Comparison of ENCODE assay signal across 22 cellular contexts in genomic region chr1:8599813-8600212, GRCh38.
A peak's percentile ranks its signal among the peaks of the same experiment; 100 is the strongest.
DNase-seq lines count a peak whose midpoint lies in the region; ATAC-seq and TF ChIP-seq lines count a peak whose summit lies in the region.
"Had no signal": no experiment of that assay in that cellular context is flagged by ENCODE, and none has a peak within 500 bp of the region (broad histone marks: within the 10 kb centered on the region; RNA-seq: fewer than 3 reads in every experiment).

No MANE protein-coding gene starts in this region.

- H3K79me2 ChIP-seq in mesendoderm (ENCODE audit: control insufficient read depth, insufficient read depth, low read length), result peaks cover 28% of the 10 kb centered on the region

- H2BK5ac ChIP-seq in mesendoderm (ENCODE audit: low read length), result no peak overlapping the region

- no peak overlapping the region for H3K4me2 ChIP-seq in mesendoderm (ENCODE audit: low read length)

- peak overlapping the region; percentile 11 for H3K18ac ChIP-seq in mesendoderm (ENCODE audit: low read length)

- no peak overlapping the region for H3K23ac ChIP-seq in mesendoderm (ENCODE audit: low read length)

- peaks cover 6% of the 10 kb centered on the region for H3K36me3 Mint-ChIP-seq in activated naive CD4-positive, alpha-beta T cell treated with anti-CD3 and anti-CD28 coated beads, Interleukin-2, amount 50 U/mL, for 24 hours
- peaks cover 0 to 13% of the 10 kb centered on the region in 2 donors for H3K36me3 Mint-ChIP-seq in activated naive CD4-positive, alpha-beta T cell treated with anti-CD3 and anti-CD28 coated beads, Interleukin-2, amount 50 U/mL, for 72 hours
- H3K36me3 Mint-ChIP-seq in WTC11, result peaks cover 10% of the 10 kb centered on the region
- H3K36me3 Mint-ChIP-seq in stimulated activated naive B cell treated with anti-CD40 and anti-IgM and Interleukin-4, amounts not matched to agents 10 μg/mL and 1 μg/mL and 100 μg/mL, for 72 hours, result peaks cover 20 to 45% of the 10 kb centered on the region in 2 donors
- peaks cover 10% of the 10 kb centered on the region for H3K36me3 Mint-ChIP-seq in activated CD4-positive, alpha-beta T cell treated with anti-CD3 and anti-CD28 coated beads for 36 hours (ENCODE audit: low read depth)

- DNase-seq in activated naive CD4-positive, alpha-beta T cell treated with anti-CD3 and anti-CD28 coated beads, Interleukin-2, amount 50 U/mL, for 72 hours (ENCODE audit: low spot score in 2 of 2), result no peak
- no peak for DNase-seq in WTC11 (ENCODE audit: low spot score)
- no peak for DNase-seq in mesendoderm
- no peak for DNase-seq in stimulated activated naive B cell treated with anti-CD40 and anti-IgM and Interleukin-4, amounts not matched to agents 10 μg/mL and 1 μg/mL and 100 μg/mL, for 72 hours
- no peak for DNase-seq in activated CD4-positive, alpha-beta T cell treated with anti-CD3 and anti-CD28 coated beads for 36 hours
- DNase-seq in lower leg skin (ENCODE audit: low spot score in 2 of 2), result no peak
- DNase-seq: activated CD8-positive, alpha-beta memory T cell treated with anti-CD3 and anti-CD28 coated beads, Interleukin-2, amount 50 U/mL, for 48 hours; activated gamma-delta T cell treated with Interleukin-2 at 50 U/mL for 16 hours; BE2C; foreskin fibroblast; hippocampal formation; islet precursor cell; NCI-H1105; OCI-M1; SHP77 treated with DMSO at 0.1 percent for 48 hours had no signal

- no peak overlapping the region for H4K5ac ChIP-seq in mesendoderm (ENCODE audit: low read length)

- no peak overlapping the region for H3K56ac ChIP-seq in mesendoderm (ENCODE audit: low read length)

- H3K9me3 Mint-ChIP-seq in activated naive CD4-positive, alpha-beta T cell treated with anti-CD3 and anti-CD28 coated beads, Interleukin-2, amount 50 U/mL, for 24 hours, result no peaks in the 10 kb centered on the region
- H3K9me3 Mint-ChIP-seq in activated naive CD4-positive, alpha-beta T cell treated with anti-CD3 and anti-CD28 coated beads, Interleukin-2, amount 50 U/mL, for 72 hours, result peaks cover 0 to 5% of the 10 kb centered on the region in 2 donors
- H3K9me3 Mint-ChIP-seq in WTC11, result peaks cover 5% of the 10 kb centered on the region
- H3K9me3 Mint-ChIP-seq in stimulated activated naive B cell treated with anti-CD40 and anti-IgM and Interleukin-4, amounts not matched to agents 10 μg/mL and 1 μg/mL and 100 μg/mL, for 72 hours, result no peaks in the 10 kb centered on the region
- H3K9me3 Mint-ChIP-seq in activated CD4-positive, alpha-beta T cell treated with anti-CD3 and anti-CD28 coated beads for 36 hours (ENCODE audit: low read depth), result peaks cover 2% of the 10 kb centered on the region
- H3K9me3 Mint-ChIP-seq: dendritic cell treated with granulocyte-macrophage colony-stimulating factor and Interleukin-4, amounts not matched to agents 40 ng/mL and 50 ng/mL, for 4 days; memory B cell had no signal

- POLR2A ChIA-PET in WTC11 (lab: Charles Lee), result no interaction called here
- POLR2A ChIA-PET in activated CD4-positive, alpha-beta T cell treated with anti-CD3 and anti-CD28 coated beads for 36 hours (lab: Charles Lee), result no interaction called here

- no peak overlapping the region for H3K27ac ChIP-seq in mesendoderm (ENCODE audit: low read depth, low read length)
- H3K27ac ChIP-seq: epithelial cell of prostate, suprapubic skin had no signal

- no peak for ATAC-seq in activated naive CD4-positive, alpha-beta T cell treated with anti-CD3 and anti-CD28 coated beads, Interleukin-2, amount 50 U/mL, for 72 hours
- ATAC-seq in WTC11 (no peak), GM21367 (IDR thresholded peaks at IDR 0.05; ENCODE audit: unreplicated experiment) (no peak)
- no peak for ATAC-seq in stimulated activated naive B cell treated with anti-CD40 and anti-IgM and Interleukin-4, amounts not matched to agents 10 μg/mL and 1 μg/mL and 100 μg/mL, for 72 hours (replicated peaks)
- ATAC-seq in activated CD4-positive, alpha-beta T cell treated with anti-CD3 and anti-CD28 coated beads for 36 hours, result no peak
- ATAC-seq: HCT116 had no signal

- H3K4ac ChIP-seq in mesendoderm (ENCODE audit: low read depth, low read length), result no peak overlapping the region

- intact Hi-C loops in activated CD4-positive, alpha-beta T cell treated with anti-CD3 and anti-CD28 coated beads for 36 hours (cut with DNase I, micrococcal nuclease), result loop anchor here (5.0 kb wide), 3 partner anchors 38 to 102 kb away; no protein-coding TSS in a partner anchor
- intact Hi-C loops in lower leg skin (cut with DNase I; ENCODE audit: low total_unique reads), result no loop called here

- peaks cover 2% of the 10 kb centered on the region for H3K4me1 ChIP-seq in mesendoderm (ENCODE audit: control insufficient read depth, low read depth, low read length)
- H3K4me1 ChIP-seq: suprapubic skin had no signal

- no CpG with 5 or more reads among the region's 6 CpGs for WGBS in mesendoderm (ENCODE audit: extremely low coverage, insufficient coverage, low lambda C conversion rate)
- WGBS in lower leg skin, 2 donors, result 90 to 91% methylated on average over 6 of the region's 6 CpGs

- H3K4me3 ChIP-seq in mesendoderm (ENCODE audit: low read length), result no peak overlapping the region
- H3K4me3 ChIP-seq in lower leg skin (ENCODE audit: low read depth, poor library complexity, severe bottlenecking), result no peak overlapping the region
- H3K4me3 ChIP-seq: suprapubic skin had no signal

- peak overlapping the region; percentile 90 for H3K27ac Mint-ChIP-seq in activated naive CD4-positive, alpha-beta T cell treated with anti-CD3 and anti-CD28 coated beads, Interleukin-2, amount 50 U/mL, for 24 hours
- no peak overlapping the region for H3K27ac Mint-ChIP-seq in activated naive CD4-positive, alpha-beta T cell treated with anti-CD3 and anti-CD28 coated beads, Interleukin-2, amount 50 U/mL, for 72 hours
- H3K27ac Mint-ChIP-seq in WTC11, result peak overlapping the region; percentile 21
- peak overlapping the region; percentile 11 for H3K27ac Mint-ChIP-seq in stimulated activated naive B cell treated with anti-CD40 and anti-IgM and Interleukin-4, amounts not matched to agents 10 μg/mL and 1 μg/mL and 100 μg/mL, for 72 hours
- no peak overlapping the region for H3K27ac Mint-ChIP-seq in activated CD4-positive, alpha-beta T cell treated with anti-CD3 and anti-CD28 coated beads for 36 hours
- H3K27ac Mint-ChIP-seq: dendritic cell treated with granulocyte-macrophage colony-stimulating factor and Interleukin-4, amounts not matched to agents 40 ng/mL and 50 ng/mL, for 4 days; memory B cell had no signal

- CTCF ChIA-PET in WTC11 (lab: Charles Lee), result interaction anchor here (0.7 to 0.9 kb wide), 2 partner anchors 16 to 127 kb away, joined by 3 read pairs; no protein-coding TSS in a partner anchor
- CTCF ChIA-PET in activated CD4-positive, alpha-beta T cell treated with anti-CD3 and anti-CD28 coated beads for 36 hours (lab: Charles Lee), result interaction anchor here (1.7 kb wide), 1 partner anchor 12 kb away, joined by 4 read pairs; no protein-coding TSS in a partner anchor

- H4K8ac ChIP-seq in mesendoderm (ENCODE audit: low read depth, low read length), result no peak overlapping the region

- no peaks in the 10 kb centered on the region for H3K27me3 Mint-ChIP-seq in activated naive CD4-positive, alpha-beta T cell treated with anti-CD3 and anti-CD28 coated beads, Interleukin-2, amount 50 U/mL, for 24 hours
- H3K27me3 Mint-ChIP-seq in WTC11 (ENCODE audit: low read depth), result no peaks in the 10 kb centered on the region
- no peaks in the 10 kb centered on the region for H3K27me3 Mint-ChIP-seq in stimulated activated naive B cell treated with anti-CD40 and anti-IgM and Interleukin-4, amounts not matched to agents 10 μg/mL and 1 μg/mL and 100 μg/mL, for 72 hours
- H3K27me3 Mint-ChIP-seq in activated CD4-positive, alpha-beta T cell treated with anti-CD3 and anti-CD28 coated beads for 36 hours, result no peaks in the 10 kb centered on the region
- H3K27me3 Mint-ChIP-seq: dendritic cell treated with granulocyte-macrophage colony-stimulating factor and Interleukin-4, amounts not matched to agents 40 ng/mL and 50 ng/mL, for 4 days; memory B cell had no signal

- H3K36me3 ChIP-seq in mesendoderm (ENCODE audit: control insufficient read depth, insufficient read depth, low read length), result no peaks in the 10 kb centered on the region
- H3K36me3 ChIP-seq: BE2C, suprapubic skin had no signal

- no peak overlapping the region for H2AK5ac ChIP-seq in mesendoderm (ENCODE audit: low read length)

- H3K27me3 ChIP-seq in mesendoderm (ENCODE audit: insufficient read depth, low read length, poor library complexity), result no peaks in the 10 kb centered on the region
- H3K27me3 ChIP-seq: BE2C, suprapubic skin had no signal

- no peak overlapping the region for H3K9ac ChIP-seq in mesendoderm (ENCODE audit: low read length)

- H2BK15ac ChIP-seq in mesendoderm (replicated peaks; ENCODE audit: low read depth), result no peak overlapping the region

- peaks cover 55% of the 10 kb centered on the region for H3K4me1 Mint-ChIP-seq in activated naive CD4-positive, alpha-beta T cell treated with anti-CD3 and anti-CD28 coated beads, Interleukin-2, amount 50 U/mL, for 24 hours
- H3K4me1 Mint-ChIP-seq in WTC11, result peaks cover 57% of the 10 kb centered on the region
- peaks cover 34 to 71% of the 10 kb centered on the region in 2 donors for H3K4me1 Mint-ChIP-seq in stimulated activated naive B cell treated with anti-CD40 and anti-IgM and Interleukin-4, amounts not matched to agents 10 μg/mL and 1 μg/mL and 100 μg/mL, for 72 hours
- peaks cover 57% of the 10 kb centered on the region for H3K4me1 Mint-ChIP-seq in activated CD4-positive, alpha-beta T cell treated with anti-CD3 and anti-CD28 coated beads for 36 hours

- no peak overlapping the region for H2BK120ac ChIP-seq in mesendoderm (ENCODE audit: low read depth, low read length)

- no peak for TF ChIP-seq CTCF in WTC11 (IDR thresholded peaks at IDR 0.05)
- no peak for TF ChIP-seq CTCF in lower leg skin (IDR thresholded peaks at IDR 0.05)

- H3K79me1 ChIP-seq in mesendoderm (ENCODE audit: low read length), result peaks cover 16% of the 10 kb centered on the region

- no peak overlapping the region for H3K4me3 Mint-ChIP-seq in activated naive CD4-positive, alpha-beta T cell treated with anti-CD3 and anti-CD28 coated beads, Interleukin-2, amount 50 U/mL, for 24 hours
- H3K4me3 Mint-ChIP-seq in WTC11, result no peak overlapping the region
- H3K4me3 Mint-ChIP-seq in stimulated activated naive B cell treated with anti-CD40 and anti-IgM and Interleukin-4, amounts not matched to agents 10 μg/mL and 1 μg/mL and 100 μg/mL, for 72 hours, result no peak overlapping the region
- no peak overlapping the region for H3K4me3 Mint-ChIP-seq in activated CD4-positive, alpha-beta T cell treated with anti-CD3 and anti-CD28 coated beads for 36 hours
- H3K4me3 Mint-ChIP-seq: dendritic cell treated with granulocyte-macrophage colony-stimulating factor and Interleukin-4, amounts not matched to agents 40 ng/mL and 50 ng/mL, for 4 days; memory B cell had no signal

- TF ChIP-seq POLR2A in lower leg skin (IDR thresholded peaks at IDR 0.05), result no peak

TF ChIP-seq in WTC11, 78 proteins besides CTCF, POLR2A, EP300 and RAD21 (continues in another document):
- TF ChIP-seq RORB (CRISPR knock-in tag; IDR thresholded peaks at IDR 0.05), result no peak

Comparison
In these comparisons a context has a peak if more than half of its experiments do, and no peak if none do; other contexts are left out.
1. H3K27ac Mint-ChIP-seq: peak in activated naive CD4-positive, alpha-beta T cell treated with anti-CD3 and anti-CD28 coated beads, Interleukin-2, amount 50 U/mL, for 24 hours (single experiment), WTC11 (single experiment) and stimulated activated naive B cell treated with anti-CD40 and anti-IgM and Interleukin-4, amounts not matched to agents 10 μg/mL and 1 μg/mL and 100 μg/mL, for 72 hours (single experiment); none in activated naive CD4-positive, alpha-beta T cell treated with anti-CD3 and anti-CD28 coated beads, Interleukin-2, amount 50 U/mL, for 72 hours (0 of 2) and activated CD4-positive, alpha-beta T cell treated with anti-CD3 and anti-CD28 coated beads for 36 hours (single experiment).